ENCODE assay signal across 16 cellular contexts in genomic region chr4:67521506-67521905, GRCh38. TPM values are rescaled to one million over a fixed set of nuclear protein-coding genes. Genes with fewer than 3 reads are reported as not detected.
DNase-seq lines count a peak whose midpoint lies in the region; ATAC-seq lines count a peak whose summit lies in the region.
"Had no signal": no experiment of that assay in that cellular context is flagged by ENCODE, and none has a peak within 500 bp of the region (broad histone marks: within the 10 kb centered on the region; RNA-seq: fewer than 3 reads in every experiment).

No MANE protein-coding gene starts in this region.

- no peak overlapping the region for H3K4me3 Mint-ChIP-seq in activated CD4-positive, alpha-beta T cell treated with anti-CD3 and anti-CD28 coated beads, Interleukin-2, amount 10 ng/mL, durations not matched to agents 24 days and 14 days
- H3K4me3 Mint-ChIP-seq in effector memory CD8-positive, alpha-beta T cell: no peak overlapping the region

- no peaks in the 10 kb centered on the region for H3K27me3 Mint-ChIP-seq in activated CD4-positive, alpha-beta T cell treated with anti-CD3 and anti-CD28 coated beads, Interleukin-2, amount 10 ng/mL, durations not matched to agents 24 days and 14 days
- no peaks in the 10 kb centered on the region for H3K27me3 Mint-ChIP-seq in effector memory CD8-positive, alpha-beta T cell

- H3K9me3 Mint-ChIP-seq in activated CD4-positive, alpha-beta T cell treated with anti-CD3 and anti-CD28 coated beads, Interleukin-2, amount 10 ng/mL, durations not matched to agents 24 days and 14 days: peaks cover 32% of the 10 kb centered on the region
- H3K9me3 Mint-ChIP-seq in effector memory CD8-positive, alpha-beta T cell: no peaks in the 10 kb centered on the region

- intact Hi-C loops in activated CD4-positive, alpha-beta T cell treated with anti-CD3 and anti-CD28 coated beads, Interleukin-2, amount 10 ng/mL, durations not matched to agents 24 days and 14 days (cut with micrococcal nuclease): loop anchor here (1.0 to 5.0 kb wide), 4 partner anchors 137 to 826 kb away; partner anchors contain the start of gene TMPRSS11B

- peak overlapping the region; percentile 82 for H3K27ac Mint-ChIP-seq in activated CD4-positive, alpha-beta T cell treated with anti-CD3 and anti-CD28 coated beads, Interleukin-2, amount 10 ng/mL, durations not matched to agents 24 days and 14 days
- peak overlapping the region in 1 of 2 donors; percentile 32 for H3K27ac Mint-ChIP-seq in effector memory CD8-positive, alpha-beta T cell

- peaks cover 59% of the 10 kb centered on the region for H3K36me3 Mint-ChIP-seq in activated CD4-positive, alpha-beta T cell treated with anti-CD3 and anti-CD28 coated beads, Interleukin-2, amount 10 ng/mL, durations not matched to agents 24 days and 14 days (ENCODE audit: low read depth)
- peaks cover 61% of the 10 kb centered on the region for H3K36me3 Mint-ChIP-seq in effector memory CD8-positive, alpha-beta T cell (ENCODE audit: insufficient read depth)

- no peak for DNase-seq in activated CD4-positive, alpha-beta T cell treated with anti-CD3 and anti-CD28 coated beads, Interleukin-2, amount 10 ng/mL, durations not matched to agents 24 days and 14 days
- no peak for DNase-seq in activated CD4-positive, alpha-beta T cell treated with anti-CD3 and anti-CD28 coated beads, Interleukin-2, amount 50 U/mL, for 48 hours
- DNase-seq in effector memory CD8-positive, alpha-beta T cell: no peak
- DNase-seq in NCI-H524 (lab: John Stamatoyannopoulos, UW): no peak
- no peak for DNase-seq in hepatic stellate cell (ENCODE audit: low spot score)
- no peak for DNase-seq in NCI-H146 treated with DMSO at 0.1 percent for 48 hours (lab: John Stamatoyannopoulos, UW; ENCODE audit: unreplicated experiment)
- DNase-seq: activated gamma-delta T cell treated with Interleukin-2 at 50 U/mL for 16 hours, esophagus squamous epithelium, lower lobe of right lung, NCI-H1694 treated with DMSO at 0.1 percent for 48 hours, NCI-H82, SIG-M5, small intestine, trophoblast cell had no signal

- peaks cover 48% of the 10 kb centered on the region for H3K4me1 Mint-ChIP-seq in activated CD4-positive, alpha-beta T cell treated with anti-CD3 and anti-CD28 coated beads, Interleukin-2, amount 10 ng/mL, durations not matched to agents 24 days and 14 days
- H3K4me1 Mint-ChIP-seq in effector memory CD8-positive, alpha-beta T cell (ENCODE audit: low read depth in 2 of 2): peaks cover 47 to 65% of the 10 kb centered on the region in 2 donors

- ATAC-seq in GM21737 (IDR thresholded peaks at IDR 0.05; ENCODE audit: unreplicated experiment): peak; percentile 86
- peak; percentile 74 for ATAC-seq in HG03354 (IDR thresholded peaks at IDR 0.05; ENCODE audit: poor library complexity, severe bottlenecking, unreplicated experiment)
- ATAC-seq in effector memory CD8-positive, alpha-beta T cell (replicated peaks): peak; percentile 21
- ATAC-seq: lower lobe of right lung had no signal

RNA-seq across cellular contexts. Expression of gene CENPC, which starts 23.8 kb away (rescaled TPM):
- 25.7 and 28.3 TPM in 2 replicates for total RNA-seq in activated CD4-positive, alpha-beta T cell treated with anti-CD3 and anti-CD28 coated beads, Interleukin-2, amount 10 ng/mL, durations not matched to agents 24 days and 14 days

RNA-seq across cellular contexts. Expression of gene STAP1, which starts 37.0 kb away (rescaled TPM):
- total RNA-seq in activated CD4-positive, alpha-beta T cell treated with anti-CD3 and anti-CD28 coated beads, Interleukin-2, amount 10 ng/mL, durations not matched to agents 24 days and 14 days: 15.0 and 15.6 TPM in 2 replicates

Comparison
In these comparisons a context has a peak if more than half of its experiments do, and no peak if none do; other contexts are left out.
1. ATAC-seq: peak in every context shown above with its lines; median percentile 86 in GM21737; 74 in HG03354; 21 in effector memory CD8-positive, alpha-beta T cell.